In genomic region chr10:102743588-102744373, GRCh38 we compare ENCODE assay signal across 1 cellular context.
TF ChIP-seq lines count a peak whose summit lies in the region.

Gene WBP1L, plus strand, starts transcription at chr10:102743948. Its CDS starts 106 bp downstream, at chr10:102744054.

TF ChIP-seq in K562, 482 proteins besides CTCF, POLR2A, EP300 and RAD21 (continued from another document):
- TF ChIP-seq ZNF592 (IDR thresholded peaks at IDR 0.05) (no peak), SPI1 (IDR thresholded peaks at IDR 0.05; ENCODE audit: borderline replicate concordance, low read depth, low read length) (0 out of 2 replicates have a peak, but pooled peaks have one; percentile 9), MAZ (CRISPR knock-in tag; conservative IDR thresholded peaks at IDR 0.05 in 1 of 2, IDR thresholded peaks at IDR 0.05 in 1 of 2) (peak; percentile 42 to 77; a peak in 2 of 4 replicates), ZKSCAN3 (CRISPR knock-in tag; IDR thresholded peaks at IDR 0.05) (no peak), TAF15 (IDR thresholded peaks at IDR 0.05; ENCODE audit: low read depth, low read length) (0 out of 2 replicates have a peak, but pooled peaks have one; percentile 42), VEZF1 (CRISPR knock-in tag; IDR thresholded peaks at IDR 0.05) (peak; percentile 78), POLR2G (IDR thresholded peaks at IDR 0.05; ENCODE audit: low read depth, low read length) (peak; percentile 80), ZNF551 (CRISPR knock-in tag; IDR thresholded peaks at IDR 0.05) (no peak), NEUROD1 (IDR thresholded peaks at IDR 0.05; ENCODE audit: borderline replicate concordance, low read depth, low read length, partially characterized antibody) (peak; percentile 76), NCOA2 (IDR thresholded peaks at IDR 0.05; ENCODE audit: partially characterized antibody in 2 of 2) (no peak), FOXK2 (conservative IDR thresholded peaks at IDR 0.05 in 1 of 2, IDR thresholded peaks at IDR 0.05 in 1 of 2; ENCODE audit: low read depth in 2 of 2) (peak in 1 of 2 experiments; percentile 59; a peak in 1 of 4 replicates), NR4A1 (CRISPR knock-in tag; IDR thresholded peaks at IDR 0.05) (no peak), NR4A1 (tag; IDR thresholded peaks at IDR 0.05) (no peak), FOXM1 (IDR thresholded peaks at IDR 0.05; ENCODE audit: low read depth) (peak; percentile 10; the same call in 1 of the 2 replicates), FOXM1 (CRISPR knock-in tag; IDR thresholded peaks at IDR 0.05; ENCODE audit: low read depth) (no peak), OTX1 (CRISPR knock-in tag; IDR thresholded peaks at IDR 0.05) (peak; percentile 93), ZNF699 (CRISPR knock-in tag; IDR thresholded peaks at IDR 0.05; ENCODE audit: insufficient replicate concordance) (no peak), NFYB (IDR thresholded peaks at IDR 0.05; ENCODE audit: extremely low read depth, insufficient read length) (peak; percentile 90), PKNOX1 (IDR thresholded peaks at IDR 0.05) (peak; percentile 99), HDAC1 (IDR thresholded peaks at IDR 0.05) (0 out of 4 replicates have a peak, but pooled peaks of 1 of the 2 experiments have one; percentile 73), GABPB1 (CRISPR knock-in tag; IDR thresholded peaks at IDR 0.05) (peak; percentile 74), PYGO2 (tag; IDR thresholded peaks at IDR 0.05) (no peak), EGR1 (conservative IDR thresholded peaks at IDR 0.05) (0 out of 2 replicates have a peak, but pooled peaks have one; percentile 15), POLR2B (IDR thresholded peaks at IDR 0.05; ENCODE audit: low read depth, partially characterized antibody) (peak; percentile 72), TOE1 (IDR thresholded peaks at IDR 0.05; ENCODE audit: borderline replicate concordance) (peak; percentile 64; the same call in 1 of the 2 replicates), TOE1 (CRISPR knock-in tag; IDR thresholded peaks at IDR 0.05; ENCODE audit: borderline replicate concordance, low read depth) (no peak), MYNN (IDR thresholded peaks at IDR 0.05) (no peak), MYNN (CRISPR knock-in tag; IDR thresholded peaks at IDR 0.05) (no peak), ELF2 (CRISPR knock-in tag; IDR thresholded peaks at IDR 0.05) (peak; percentile 98), TCFL5 (CRISPR knock-in tag; conservative IDR thresholded peaks at IDR 0.05) (no peak), SAP30 (IDR thresholded peaks at IDR 0.05; ENCODE audit: borderline replicate concordance, insufficient read depth, low read depth, low read length, poor library complexity, severe bottlenecking) (peak; percentile 15), JUNB (CRISPR knock-in tag; conservative IDR thresholded peaks at IDR 0.05) (no peak), ZNF696 (CRISPR knock-in tag; conservative IDR thresholded peaks at IDR 0.05) (no peak), SIX5 (IDR thresholded peaks at IDR 0.05; ENCODE audit: borderline replicate concordance in 1 of 2, insufficient read depth in 1 of 2, low read depth in 1 of 2, low read length in 2 of 2) (peak; percentile 42 to 43; a peak in 2 of 4 replicates), FOXA1 (IDR thresholded peaks at IDR 0.05; ENCODE audit: borderline replicate concordance) (no peak), HLTF (IDR thresholded peaks at IDR 0.05) (0 out of 2 replicates have a peak, but pooled peaks have one; percentile 41), HSF4 (CRISPR knock-in tag; IDR thresholded peaks at IDR 0.05; ENCODE audit: borderline replicate concordance) (no peak), SREBF1 (IDR thresholded peaks at IDR 0.05; ENCODE audit: borderline replicate concordance, low read depth, low read length) (no peak), THAP7 (CRISPR knock-in tag; IDR thresholded peaks at IDR 0.05) (peak; percentile 99), ZNF263 (CRISPR knock-in tag; IDR thresholded peaks at IDR 0.05; ENCODE audit: borderline replicate concordance) (peak; percentile 93), HCFC1 (IDR thresholded peaks at IDR 0.05; ENCODE audit: low read depth, low read length) (peak; percentile 86), ZKSCAN8 (CRISPR knock-in tag; IDR thresholded peaks at IDR 0.05) (no peak), ETV5 (CRISPR knock-in tag; IDR thresholded peaks at IDR 0.05; ENCODE audit: low read depth) (peak; percentile 54; the same call in 1 of the 2 replicates), TAF9B (IDR thresholded peaks at IDR 0.05; ENCODE audit: partially characterized antibody) (no peak), ETS1 (conservative IDR thresholded peaks at IDR 0.05; ENCODE audit: control insufficient read depth, low read depth, low read length) (0 out of 2 replicates have a peak, but pooled peaks have one; percentile 8), MIER1 (IDR thresholded peaks at IDR 0.05; ENCODE audit: low read depth) (0 out of 2 replicates have a peak, but pooled peaks have one; percentile 43), ZNF395 (CRISPR knock-in tag; IDR thresholded peaks at IDR 0.05) (0 out of 2 replicates have a peak, but pooled peaks have one; percentile 19), FOXA3 (CRISPR knock-in tag; conservative IDR thresholded peaks at IDR 0.05 in 1 of 2, IDR thresholded peaks at IDR 0.05 in 1 of 2) (no peak), SP2 (IDR thresholded peaks at IDR 0.05; ENCODE audit: extremely low read depth, low read depth, low read length, poor library complexity, severe bottlenecking) (peak; percentile 67), ZNF778 (CRISPR knock-in tag; IDR thresholded peaks at IDR 0.05) (no peak), MEIS2 (IDR thresholded peaks at IDR 0.05; ENCODE audit: partially characterized antibody) (peak; percentile 37), CBFA2T3 (IDR thresholded peaks at IDR 0.05) (no peak), CREM (IDR thresholded peaks at IDR 0.05; ENCODE audit: low read depth) (peak; percentile 47; the same call in 1 of the 2 replicates), JUND (IDR thresholded peaks at IDR 0.05; ENCODE audit: borderline replicate concordance, low read depth, low read length) (0 out of 2 replicates have a peak, but pooled peaks have one; percentile 7), JUND (tag; IDR thresholded peaks at IDR 0.05; ENCODE audit: borderline replicate concordance, low read depth, low read length) (no peak; the same call in 2 of the 3 replicates), MTA1 (IDR thresholded peaks at IDR 0.05; ENCODE audit: borderline replicate concordance) (peak; percentile 39; the same call in 1 of the 2 replicates), POLR2AphosphoS5 (IDR thresholded peaks at IDR 0.05; ENCODE audit: control insufficient read depth, insufficient read depth, low read depth, low read length) (0 out of 2 replicates have a peak, but pooled peaks have one; percentile 25), ELF1 (tag; IDR thresholded peaks at IDR 0.05) (peak; percentile 100), ATF1 (CRISPR knock-in tag; IDR thresholded peaks at IDR 0.05) (no peak), ATF1 (tag; IDR thresholded peaks at IDR 0.05) (peak; percentile 86), GABPA (tag; conservative IDR thresholded peaks at IDR 0.05; ENCODE audit: low read depth) (peak; percentile 94), TBP (optimal IDR thresholded peaks at IDR 0.05; ENCODE audit: low read depth, low read length) (peak; percentile 19), ZHX1 (conservative IDR thresholded peaks at IDR 0.05; ENCODE audit: low read length) (no peak)
